ENCODE assay signal across 8 cellular contexts in genomic region chr1:1727131-1727651, GRCh38. TPM values are rescaled to one million over a fixed set of nuclear protein-coding genes. Genes with fewer than 3 reads are reported as not detected.
DNase-seq lines count a peak whose midpoint lies in the region; ATAC-seq and TF ChIP-seq lines count a peak whose summit lies in the region.
"Not testable (repeated sequence)": the region's sequence is repeated elsewhere in the genome, so short reads cannot be mapped to it uniquely, and the experiment has no call there.

No MANE protein-coding gene starts in this region.

- intact Hi-C loops in CD4-positive, alpha-beta memory T cell (cut with micrococcal nuclease); upper lobe of right lung (cut with DNase I): not testable (repeated sequence)

- H3K9me2 ChIP-seq in Karpas-422 (replicated peaks; ENCODE audit: insufficient read depth, low read length): not testable (repeated sequence)

- not testable (repeated sequence) for TF ChIP-seq CTCF in foreskin fibroblast (IDR thresholded peaks at IDR 0.05; ENCODE audit: low read depth, low read length); neutrophil (IDR thresholded peaks at IDR 0.05); upper lobe of right lung (IDR thresholded peaks at IDR 0.05)

- peaks cover 32% of the 10 kb centered on the region for H3K4me1 ChIP-seq in CD4-positive, alpha-beta memory T cell (ENCODE audit: insufficient read depth, low read length)
- not testable (repeated sequence) for H3K4me1 ChIP-seq in Karpas-422 (ENCODE audit: low read length); upper lobe of right lung
- H3K4me1 ChIP-seq in neutrophil (ENCODE audit: control insufficient read depth in 1 of 2, insufficient read depth in 1 of 2, low read depth in 1 of 2, low read length in 1 of 2): peaks cover 8 to 13% of the 10 kb centered on the region in 2 experiments

- H3K4me3 ChIP-seq in CD4-positive, alpha-beta memory T cell (ENCODE audit: low read length in 2 of 2); Karpas-422 (ENCODE audit: low read length); foreskin fibroblast (ENCODE audit: low read depth in 1 of 2, low read length in 2 of 2); neutrophil (ENCODE audit: low read depth in 1 of 2, low read length in 1 of 2); upper lobe of right lung: not testable (repeated sequence)

- H3K4me2 ChIP-seq in Karpas-422 (ENCODE audit: low read depth, low read length, poor library complexity, severe bottlenecking): not testable (repeated sequence)

- not testable (repeated sequence) for ATAC-seq in activated CD8-positive, alpha-beta T cell treated with anti-CD3 and anti-CD28 coated beads, Interleukin-2, amount 10 ng/mL, durations not matched to agents 7 days and 5 days; upper lobe of right lung

- not testable (repeated sequence) for H3K27ac ChIP-seq in CD4-positive, alpha-beta memory T cell (ENCODE audit: low read depth, low read length); Karpas-422 (ENCODE audit: low read length); upper lobe of right lung
- H3K27ac ChIP-seq in neutrophil: peak overlapping the region; percentile 29

- H3K79me2 ChIP-seq in Karpas-422 (ENCODE audit: low read length): not testable (repeated sequence)

- not testable (repeated sequence) for H3K36me3 ChIP-seq in CD4-positive, alpha-beta memory T cell (ENCODE audit: insufficient read depth, low read length); Karpas-422 (ENCODE audit: insufficient read depth, low read length)
- H3K36me3 ChIP-seq in neutrophil (peaks cover 13% of the 10 kb centered on the region), upper lobe of right lung (peaks cover 16% of the 10 kb centered on the region)

- H3K4me3 Mint-ChIP-seq in CD4-positive, alpha-beta memory T cell: peak overlapping the region in 4 of 8 donors; percentile 4 to 63 (median 24)
- not testable (repeated sequence) for H3K4me3 Mint-ChIP-seq in T-helper 1 cell treated with Interleukin-12 subunit alpha and Interleukin-12 subunit beta and Interleukin-4 antibody, amounts not matched to agents 30 μg/mL and 1 μg/mL, for 36 hours; activated CD8-positive, alpha-beta T cell treated with anti-CD3 and anti-CD28 coated beads, Interleukin-2, amount 10 ng/mL, durations not matched to agents 7 days and 5 days
- peak overlapping the region; percentile 7 for H3K4me3 Mint-ChIP-seq in activated naive CD8-positive, alpha-beta T cell treated with anti-CD3 and anti-CD28 coated beads for 36 hours

- H3K4me1 Mint-ChIP-seq in CD4-positive, alpha-beta memory T cell: peaks cover 6 to 33% (median 17%) of the 10 kb centered on the region in 4 donors
- H3K4me1 Mint-ChIP-seq in T-helper 1 cell treated with Interleukin-12 subunit alpha and Interleukin-12 subunit beta and Interleukin-4 antibody, amounts not matched to agents 30 μg/mL and 1 μg/mL, for 36 hours (ENCODE audit: low read depth): peaks cover 18% of the 10 kb centered on the region
- H3K4me1 Mint-ChIP-seq in activated CD8-positive, alpha-beta T cell treated with anti-CD3 and anti-CD28 coated beads, Interleukin-2, amount 10 ng/mL, durations not matched to agents 7 days and 5 days (ENCODE audit: low read depth): peaks cover 20% of the 10 kb centered on the region
- H3K4me1 Mint-ChIP-seq in activated naive CD8-positive, alpha-beta T cell treated with anti-CD3 and anti-CD28 coated beads for 36 hours: not testable (repeated sequence)

- DNase-seq in CD4-positive, alpha-beta memory T cell; activated CD8-positive, alpha-beta T cell treated with anti-CD3 and anti-CD28 coated beads, Interleukin-2, amount 10 ng/mL, durations not matched to agents 7 days and 5 days; activated naive CD8-positive, alpha-beta T cell treated with anti-CD3 and anti-CD28 coated beads for 36 hours: not testable (repeated sequence)
- DNase-seq in Karpas-422: peak; percentile 44
- DNase-seq in foreskin fibroblast: peak; percentile 20 to 30
- peak; percentile 0 for DNase-seq in upper lobe of right lung

- H3K27me3 ChIP-seq in CD4-positive, alpha-beta memory T cell (ENCODE audit: insufficient read depth, low read length); Karpas-422 (ENCODE audit: low read length); neutrophil; upper lobe of right lung: not testable (repeated sequence)

- not testable (repeated sequence) for H3K9me3 ChIP-seq in CD4-positive, alpha-beta memory T cell (ENCODE audit: control insufficient read depth in 1 of 2, low read length in 2 of 2); Karpas-422 (ENCODE audit: low read length); neutrophil; upper lobe of right lung

- H3K9ac ChIP-seq in Karpas-422 (ENCODE audit: low read length): not testable (repeated sequence)

- POLR2A ChIA-PET in CD4-positive, alpha-beta memory T cell (lab: Charles Lee; ENCODE audit: partially characterized antibody); activated CD8-positive, alpha-beta T cell treated with anti-CD3 and anti-CD28 coated beads, Interleukin-2, amount 10 ng/mL, durations not matched to agents 7 days and 5 days (lab: Charles Lee): not testable (repeated sequence)

- H3K36me3 Mint-ChIP-seq in CD4-positive, alpha-beta memory T cell: peaks cover 10 to 15% of the 10 kb centered on the region in 2 donors
- peaks cover 19% of the 10 kb centered on the region for H3K36me3 Mint-ChIP-seq in T-helper 1 cell treated with Interleukin-12 subunit alpha and Interleukin-12 subunit beta and Interleukin-4 antibody, amounts not matched to agents 30 μg/mL and 1 μg/mL, for 36 hours (ENCODE audit: low read depth)
- peaks cover 15% of the 10 kb centered on the region for H3K36me3 Mint-ChIP-seq in activated CD8-positive, alpha-beta T cell treated with anti-CD3 and anti-CD28 coated beads, Interleukin-2, amount 10 ng/mL, durations not matched to agents 7 days and 5 days (ENCODE audit: low read depth)
- not testable (repeated sequence) for H3K36me3 Mint-ChIP-seq in activated naive CD8-positive, alpha-beta T cell treated with anti-CD3 and anti-CD28 coated beads for 36 hours

- not testable (repeated sequence) for H2AFZ ChIP-seq in Karpas-422 (ENCODE audit: low read length)

- peak overlapping the region in 6 of 7 donors; percentile 55 to 83 (median 60) for H3K27ac Mint-ChIP-seq in CD4-positive, alpha-beta memory T cell
- peak overlapping the region; percentile 76 for H3K27ac Mint-ChIP-seq in T-helper 1 cell treated with Interleukin-12 subunit alpha and Interleukin-12 subunit beta and Interleukin-4 antibody, amounts not matched to agents 30 μg/mL and 1 μg/mL, for 36 hours
- H3K27ac Mint-ChIP-seq in activated CD8-positive, alpha-beta T cell treated with anti-CD3 and anti-CD28 coated beads, Interleukin-2, amount 10 ng/mL, durations not matched to agents 7 days and 5 days: peak overlapping the region; percentile 56
- H3K27ac Mint-ChIP-seq in activated naive CD8-positive, alpha-beta T cell treated with anti-CD3 and anti-CD28 coated beads for 36 hours: peak overlapping the region; percentile 20

- CTCF ChIA-PET in CD4-positive, alpha-beta memory T cell (lab: Charles Lee; ENCODE audit: partially characterized antibody); activated CD8-positive, alpha-beta T cell treated with anti-CD3 and anti-CD28 coated beads, Interleukin-2, amount 10 ng/mL, durations not matched to agents 7 days and 5 days (lab: Charles Lee): not testable (repeated sequence)

- not testable (repeated sequence) for H3K27me3 Mint-ChIP-seq in CD4-positive, alpha-beta memory T cell; T-helper 1 cell treated with Interleukin-12 subunit alpha and Interleukin-12 subunit beta and Interleukin-4 antibody, amounts not matched to agents 30 μg/mL and 1 μg/mL, for 36 hours (ENCODE audit: low read depth); activated CD8-positive, alpha-beta T cell treated with anti-CD3 and anti-CD28 coated beads, Interleukin-2, amount 10 ng/mL, durations not matched to agents 7 days and 5 days (ENCODE audit: low read depth); activated naive CD8-positive, alpha-beta T cell treated with anti-CD3 and anti-CD28 coated beads for 36 hours

- not testable (repeated sequence) for H3K9me3 Mint-ChIP-seq in CD4-positive, alpha-beta memory T cell; T-helper 1 cell treated with Interleukin-12 subunit alpha and Interleukin-12 subunit beta and Interleukin-4 antibody, amounts not matched to agents 30 μg/mL and 1 μg/mL, for 36 hours; activated CD8-positive, alpha-beta T cell treated with anti-CD3 and anti-CD28 coated beads, Interleukin-2, amount 10 ng/mL, durations not matched to agents 7 days and 5 days (ENCODE audit: insufficient read depth); activated naive CD8-positive, alpha-beta T cell treated with anti-CD3 and anti-CD28 coated beads for 36 hours

- not testable (repeated sequence) for H4K20me1 ChIP-seq in Karpas-422 (ENCODE audit: insufficient read depth, low read depth, low read length)

RNA-seq across cellular contexts. Expression of gene CDK11A, which starts 3.0 kb away (rescaled TPM):
- total RNA-seq in CD4-positive, alpha-beta memory T cell: 100 to 1,000 TPM; 148 to 162 TPM
- polyA plus RNA-seq in CD4-positive, alpha-beta memory T cell: 10 to 100 TPM in 1 of 2 donors, 1 to 10 TPM in 1; 7.2 to 24.0 TPM
- total RNA-seq in Karpas-422 (2014; rRNA removed; shearing (Covaris generic); ENCODE audit: low replicate concordance): 26.2 and 39.6 TPM in 2 replicates
- 10 to 100 TPM; 83.6 to 85.8 TPM for total RNA-seq in activated CD8-positive, alpha-beta T cell treated with anti-CD3 and anti-CD28 coated beads, Interleukin-2, amount 10 ng/mL, durations not matched to agents 7 days and 5 days
- 10 to 100 TPM; 64.2 to 65.0 TPM for total RNA-seq in activated naive CD8-positive, alpha-beta T cell treated with anti-CD3 and anti-CD28 coated beads for 36 hours
- 51.7 TPM for total RNA-seq in upper lobe of right lung

RNA-seq across cellular contexts. Expression of gene SLC35E2B, which starts 34.6 kb away (rescaled TPM):
- 100 to 1,000 TPM; 123 to 130 TPM for total RNA-seq in CD4-positive, alpha-beta memory T cell
- polyA plus RNA-seq in CD4-positive, alpha-beta memory T cell: 10 to 100 TPM; 29.4 to 48.7 TPM
- 24.9 and 32.9 TPM in 2 replicates for total RNA-seq in Karpas-422 (2014; rRNA removed; shearing (Covaris generic); ENCODE audit: low replicate concordance)
- 10 to 100 TPM; 39.6 to 40.7 TPM for total RNA-seq in activated CD8-positive, alpha-beta T cell treated with anti-CD3 and anti-CD28 coated beads, Interleukin-2, amount 10 ng/mL, durations not matched to agents 7 days and 5 days
- 10 to 100 TPM; 19.3 to 20.1 TPM for total RNA-seq in activated naive CD8-positive, alpha-beta T cell treated with anti-CD3 and anti-CD28 coated beads for 36 hours
- total RNA-seq in upper lobe of right lung: 49.8 TPM

RNA-seq across cellular contexts. Expression of gene NADK, which starts 51.1 kb away (rescaled TPM):
- 10 to 100 TPM; 48.9 to 56.0 TPM for total RNA-seq in CD4-positive, alpha-beta memory T cell
- polyA plus RNA-seq in CD4-positive, alpha-beta memory T cell: 10 to 100 TPM; 21.0 to 28.1 TPM
- 44.3 and 80.3 TPM in 2 replicates for total RNA-seq in Karpas-422 (2014; rRNA removed; shearing (Covaris generic); ENCODE audit: low replicate concordance)
- 10 to 100 TPM; 82.0 to 82.9 TPM for total RNA-seq in activated CD8-positive, alpha-beta T cell treated with anti-CD3 and anti-CD28 coated beads, Interleukin-2, amount 10 ng/mL, durations not matched to agents 7 days and 5 days
- 10 to 100 TPM; 74.7 to 77.1 TPM for total RNA-seq in activated naive CD8-positive, alpha-beta T cell treated with anti-CD3 and anti-CD28 coated beads for 36 hours
- 99.2 TPM for total RNA-seq in upper lobe of right lung

Comparison
In these comparisons a context has a peak if more than half of its experiments do, and no peak if none do; other contexts are left out.
1. H3K27ac Mint-ChIP-seq: peak in every context shown above with its lines; median percentile 76 in T-helper 1 cell treated with Interleukin-12 subunit alpha and Interleukin-12 subunit beta and Interleukin-4 antibody, amounts not matched to agents 30 μg/mL and 1 μg/mL, for 36 hours; 60 in CD4-positive, alpha-beta memory T cell; 56 in activated CD8-positive, alpha-beta T cell treated with anti-CD3 and anti-CD28 coated beads, Interleukin-2, amount 10 ng/mL, durations not matched to agents 7 days and 5 days; 20 in activated naive CD8-positive, alpha-beta T cell treated with anti-CD3 and anti-CD28 coated beads for 36 hours.